Comparison of ENCODE assay signal across 20 cellular contexts in the genomic region with DNA sequence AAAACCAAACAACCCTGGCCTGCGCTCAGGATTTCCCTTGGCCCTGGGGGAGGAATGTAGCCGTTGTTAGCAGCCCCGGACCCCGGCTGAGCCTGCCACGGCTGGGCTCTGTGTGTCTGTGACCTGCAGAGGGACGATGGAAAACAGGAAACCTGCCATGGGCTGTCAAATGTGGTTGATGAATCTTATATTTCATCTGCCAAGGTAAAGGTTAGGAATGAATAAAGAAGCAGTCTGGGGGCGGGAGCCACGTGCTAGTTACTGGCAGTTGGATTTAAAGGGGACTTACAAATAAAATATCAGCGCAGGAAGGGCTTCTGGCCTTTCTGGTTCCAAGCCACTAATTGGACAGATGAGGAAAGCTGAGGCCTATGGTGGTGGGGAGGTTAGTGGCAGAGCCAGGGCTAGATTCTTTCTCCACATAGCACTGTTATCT. TPM values are rescaled to one million over a fixed set of nuclear protein-coding genes. Genes with fewer than 3 reads are reported as not detected.
DNase-seq lines count a peak whose midpoint lies in the region; ATAC-seq and TF ChIP-seq lines count a peak whose summit lies in the region.
"Had no signal": no experiment of that assay in that cellular context is flagged by ENCODE, and none has a peak within 500 bp of the region (broad histone marks: within the 10 kb centered on the region; RNA-seq: fewer than 3 reads in every experiment).

TSS of gene KRT23 (minus strand) at position 263 of the 436 bp plus-strand sequence. CDS start 1,043 bp downstream, outside the sequence.

- no peaks in the 10 kb centered on the region for H3K9me2 ChIP-seq in GM23338 (ENCODE audit: insufficient read depth)

- H3K36me3 ChIP-seq in GM23338 (ENCODE audit: insufficient read depth), result no peaks in the 10 kb centered on the region
- no peaks in the 10 kb centered on the region for H3K36me3 ChIP-seq in prostate gland
- H3K36me3 ChIP-seq: uterus had no signal

- intact Hi-C loops in prostate gland (cut with DNase I) (no loop called here), sciatic nerve (cut with DNase I) (no loop called here)

- no peaks in the 10 kb centered on the region for H3K9me3 Mint-ChIP-seq in GM23338
- no peaks in the 10 kb centered on the region for H3K9me3 Mint-ChIP-seq in HFFc6
- H3K9me3 Mint-ChIP-seq: activated CD4-positive, alpha-beta T cell treated with anti-CD3 and anti-CD28 coated beads, Interleukin-2, amount 10 ng/mL, durations not matched to agents 24 days and 14 days; activated T-cell treated with anti-CD3 and anti-CD28 coated beads, Interleukin-2, amount 50 U/mL, for 72 hours; T-helper 2 cell treated with Interferon-gamma antibody and Interleukin-4, amounts not matched to agents 5 μg/mL and 100 μg/mL, for 36 hours had no signal

- H3K79me2 ChIP-seq in GM23338 (replicated peaks; ENCODE audit: insufficient read depth), result no peaks in the 10 kb centered on the region

- H3K27ac Mint-ChIP-seq in GM23338 (no peak within 1 kb of the TSS), HFFc6 (no peak within 1 kb of the TSS)
- H3K27ac Mint-ChIP-seq: activated CD4-positive, alpha-beta T cell treated with anti-CD3 and anti-CD28 coated beads, Interleukin-2, amount 10 ng/mL, durations not matched to agents 24 days and 14 days; activated T-cell treated with anti-CD3 and anti-CD28 coated beads, Interleukin-2, amount 50 U/mL, for 72 hours; T-helper 2 cell treated with Interferon-gamma antibody and Interleukin-4, amounts not matched to agents 5 μg/mL and 100 μg/mL, for 36 hours had no signal

- H3K4me1 ChIP-seq in GM23338 (ENCODE audit: insufficient read depth) (no peaks in the 10 kb centered on the region), prostate gland (replicated peaks) (no peaks in the 10 kb centered on the region)
- H3K4me1 ChIP-seq: uterus had no signal

- H3K27me3 Mint-ChIP-seq in GM23338 (ENCODE audit: insufficient read depth, low read depth, poor library complexity), result peaks cover 7% of the 10 kb centered on the region
- no peaks in the 10 kb centered on the region; the same call in 1 of the 2 replicates for H3K27me3 Mint-ChIP-seq in HFFc6 (ENCODE audit: insufficient read depth)

- H3K4me3 ChIP-seq in GM23338 (no peak within 1 kb of the TSS), prostate gland (peak within 1 kb of the TSS; percentile 10 to 16)
- H3K4me3 ChIP-seq: dorsolateral prefrontal cortex, mucosa of descending colon, uterus had no signal

- DNase-seq in GM23338 (ENCODE audit: low spot score), result peak; percentile 31
- peak; percentile 87 for DNase-seq in SW480 (ENCODE audit: low spot score)
- peak; percentile 46 for DNase-seq in iPS-NIHi11 (ENCODE audit: low spot score)
- peak; percentile 25 for DNase-seq in prostate gland (ENCODE audit: low spot score)
- no peak for DNase-seq in sciatic nerve (ENCODE audit: low spot score)
- no peak for DNase-seq in HFFc6
- DNase-seq in pons (ENCODE audit: low spot score), result no peak
- no peak for DNase-seq in activated naive CD4-positive, alpha-beta T cell treated with Interleukin-2 at 50 U/mL for 16 hours
- DNase-seq: activated CD4-positive, alpha-beta T cell treated with anti-CD3 and anti-CD28 coated beads, Interleukin-2, amount 10 ng/mL, durations not matched to agents 24 days and 14 days; activated T-cell treated with anti-CD3 and anti-CD28 coated beads, Interleukin-2, amount 50 U/mL, for 72 hours; anterior cingulate cortex; dorsolateral prefrontal cortex; mucosa of descending colon; NCI-H1694 treated with DMSO at 0.1 percent for 48 hours; NCI-H82; Right ventricle myocardium superior; stimulated activated CD4-positive, alpha-beta T cell treated with anti-CD3 and anti-CD28 coated beads, Interleukin-2, amount 100 ng/mL, for 48 hours; uterus had no signal

- H3K27ac ChIP-seq in GM23338 (ENCODE audit: low read depth) (no peak within 1 kb of the TSS), prostate gland (peak within 1 kb of the TSS in 1 of 2 donors; percentile 56)
- H3K27ac ChIP-seq: dorsolateral prefrontal cortex, uterus had no signal

- H3K4me2 ChIP-seq in GM23338, result no peak within 1 kb of the TSS

- no peak for TF ChIP-seq POLR2A in prostate gland (IDR thresholded peaks at IDR 0.05)

- peaks cover 9% of the 10 kb centered on the region for H3K4me1 Mint-ChIP-seq in GM23338
- no peaks in the 10 kb centered on the region; the same call in 1 of the 2 replicates for H3K4me1 Mint-ChIP-seq in HFFc6 (ENCODE audit: low read depth)
- H3K4me1 Mint-ChIP-seq: activated CD4-positive, alpha-beta T cell treated with anti-CD3 and anti-CD28 coated beads, Interleukin-2, amount 10 ng/mL, durations not matched to agents 24 days and 14 days had no signal

- no peaks in the 10 kb centered on the region for H3F3A ChIP-seq in GM23338 (replicated peaks; ENCODE audit: low read depth)

- no peaks in the 10 kb centered on the region for H3K27me3 ChIP-seq in GM23338 (ENCODE audit: insufficient read depth)
- no peaks in the 10 kb centered on the region for H3K27me3 ChIP-seq in prostate gland (replicated peaks; ENCODE audit: insufficient read depth)
- H3K27me3 ChIP-seq: uterus had no signal

- H3K4me3 Mint-ChIP-seq in GM23338, result no peak within 1 kb of the TSS
- no peak within 1 kb of the TSS for H3K4me3 Mint-ChIP-seq in HFFc6
- H3K4me3 Mint-ChIP-seq: activated CD4-positive, alpha-beta T cell treated with anti-CD3 and anti-CD28 coated beads, Interleukin-2, amount 10 ng/mL, durations not matched to agents 24 days and 14 days; activated T-cell treated with anti-CD3 and anti-CD28 coated beads, Interleukin-2, amount 50 U/mL, for 72 hours; T-helper 2 cell treated with Interferon-gamma antibody and Interleukin-4, amounts not matched to agents 5 μg/mL and 100 μg/mL, for 36 hours had no signal

- no peaks in the 10 kb centered on the region for H3K36me3 Mint-ChIP-seq in GM23338 (ENCODE audit: low read depth)
- no peaks in the 10 kb centered on the region for H3K36me3 Mint-ChIP-seq in HFFc6 (ENCODE audit: low read depth)

- 26% methylated on average over 9 of the region's 9 CpGs for WGBS in prostate gland

- H3K9me3 ChIP-seq in prostate gland, result no peaks in the 10 kb centered on the region
- H3K9me3 ChIP-seq: mucosa of descending colon, uterus had no signal

- H2AFZ ChIP-seq in GM23338, result peak within 1 kb of the TSS; percentile 85; the same call in 1 of the 2 replicates

- peak; percentile 94 for ATAC-seq in GM23338
- ATAC-seq in sciatic nerve, result no peak
- ATAC-seq: activated T-cell treated with anti-CD3 and anti-CD28 coated beads, Interleukin-2, amount 50 U/mL, for 72 hours had no signal

- H4K20me1 ChIP-seq in GM23338 (replicated peaks; ENCODE audit: insufficient read depth), result no peaks in the 10 kb centered on the region

- TF ChIP-seq CTCF in GM23338 (conservative IDR thresholded peaks at IDR 0.05; ENCODE audit: low read depth in 2 of 2) (no peak), prostate gland (IDR thresholded peaks at IDR 0.05) (no peak), HFFc6 (IDR thresholded peaks at IDR 0.05) (no peak)

TF ChIP-seq in GM23338, 12 proteins besides CTCF, POLR2A, EP300 and RAD21 (continues in another document):
- TF ChIP-seq JUNB (IDR thresholded peaks at IDR 0.05; ENCODE audit: unreplicated experiment), result no peak
- no peak for TF ChIP-seq EZH2phosphoT487 (IDR thresholded peaks at IDR 0.05; ENCODE audit: unreplicated experiment)
- no peak for TF ChIP-seq STAT1 (IDR thresholded peaks at IDR 0.05; ENCODE audit: unreplicated experiment)
- no peak for TF ChIP-seq NANOG (IDR thresholded peaks at IDR 0.05; ENCODE audit: borderline replicate concordance)
- TF ChIP-seq POLR2AphosphoS5 (IDR thresholded peaks at IDR 0.05; ENCODE audit: low read depth), result no peak
- TF ChIP-seq ZNF114 (CRISPR knock-in tag; IDR thresholded peaks at IDR 0.05), result no peak

RNA-seq across cellular contexts. Expression of gene KRT23, which starts in this region (rescaled TPM):
- not detected in 2 replicates for total RNA-seq in GM23338 (2014; rRNA removed; shearing (Covaris generic))
- polyA plus RNA-seq in GM23338 (2016; fragmentation: Nextera tagmentation; extraction: Ambion mirVana), result not detected in 2 replicates
- 10 to 100 TPM; 19.6 to 38.9 TPM for total RNA-seq in prostate gland
- total RNA-seq in sciatic nerve, result 0.53 TPM
- under 1 TPM in 1 of 6 experiments, not detected in 5; 0.14 TPM for total RNA-seq in HFFc6 (2021; fragmentation: NEBNext Ultra II Directional; extraction: Animal tissue kit (Norgen Biotek cat#: 25700))
- total RNA-seq: activated CD4-positive, alpha-beta T cell treated with anti-CD3 and anti-CD28 coated beads, Interleukin-2, amount 10 ng/mL, durations not matched to agents 24 days and 14 days; activated T-cell treated with anti-CD3 and anti-CD28 coated beads, Interleukin-2, amount 50 U/mL, for 72 hours; Daoy; Right ventricle myocardium superior had no signal

Comparison
In these comparisons a context has a peak if more than half of its experiments do, and no peak if none do; other contexts are left out.
1. RNA of gene KRT23 (total RNA-seq): 19.6 to 38.9 TPM in prostate gland; 0.53 TPM in sciatic nerve (single experiment), 0.14 TPM in HFFc6 and not detected in GM23338; every median in the first group is over 10 times any median in the second.
2. Peak in DNase-seq and ATAC-seq in GM23338; RNA of the gene not detected or under 1 TPM.
3. DNase-seq: peak in SW480 (single experiment), iPS-NIHi11 (single experiment) and prostate gland (single experiment); none in sciatic nerve (single experiment), HFFc6 (single experiment), pons (single experiment) and activated naive CD4-positive, alpha-beta T cell treated with Interleukin-2 at 50 U/mL for 16 hours (single experiment).